In the genomic region with DNA sequence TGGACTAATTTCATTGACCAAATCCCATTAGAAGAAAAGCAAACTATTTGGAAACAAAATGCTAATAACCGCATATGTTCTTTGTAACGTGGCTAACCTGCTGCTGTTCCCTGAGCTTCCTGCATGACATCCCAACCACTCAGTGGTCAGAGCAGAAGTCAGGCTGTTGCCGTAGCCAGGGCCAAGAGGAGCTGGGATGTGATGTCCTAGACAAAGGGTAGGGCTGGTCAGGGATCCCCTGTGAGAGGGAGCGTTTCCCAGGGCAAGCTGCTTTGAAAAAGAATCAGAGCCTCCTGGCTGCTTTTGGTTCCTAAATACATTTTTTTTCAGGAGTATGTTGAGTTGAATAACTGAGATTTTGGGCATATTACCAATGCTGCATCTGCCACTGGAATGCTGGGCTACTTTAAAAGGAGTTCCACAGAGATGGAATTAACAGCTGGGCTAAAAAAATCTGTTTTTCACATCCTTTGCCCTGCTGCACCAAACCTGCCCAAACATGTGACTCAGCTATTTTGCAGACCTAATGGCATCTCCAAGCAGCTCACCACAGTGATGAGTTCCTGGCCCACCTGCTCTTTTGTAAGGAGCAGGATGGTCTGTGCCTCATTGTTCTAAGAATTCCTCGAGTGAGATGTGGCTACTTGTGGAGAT, we compare ENCODE assay signal across 12 cellular contexts. TPM values are rescaled to one million over a fixed set of nuclear protein-coding genes. Genes with fewer than 3 reads are reported as not detected.
DNase-seq lines count a peak whose midpoint lies in the region; ATAC-seq, FAIRE-seq and TF ChIP-seq lines count a peak whose summit lies in the region.
"Had no signal": no experiment of that assay in that cellular context is flagged by ENCODE, and none has a peak within 500 bp of the region (broad histone marks: within the 10 kb centered on the region; RNA-seq: fewer than 3 reads in every experiment).

No MANE protein-coding gene starts in this region.

- TF ChIP-seq POLR2A in gastrocnemius medialis (IDR thresholded peaks at IDR 0.05): no peak

- peaks cover 29% of the 10 kb centered on the region for H3K36me3 Mint-ChIP-seq in endothelial cell (ENCODE audit: low read depth, unreplicated experiment)
- H3K36me3 Mint-ChIP-seq in activated CD4-positive, alpha-beta memory T cell treated with anti-CD3 and anti-CD28 coated beads, Interleukin-2, amount 10 ng/mL, durations not matched to agents 7 days and 5 days (ENCODE audit: low read depth): peaks cover 78% of the 10 kb centered on the region

- H3K4me2 ChIP-seq in OCI-LY3 (ENCODE audit: low read length): peak overlapping the region; percentile 62
- H3K4me2 ChIP-seq: PC-9 had no signal

- in situ Hi-C loops in gastrocnemius medialis (cut with MboI; ENCODE audit: low sequenced_read_pairs in 4 of 4): no loop called here

- H3K4me1 ChIP-seq in OCI-LY3 (ENCODE audit: low read length): peaks cover 36% of the 10 kb centered on the region
- H3K4me1 ChIP-seq in gastrocnemius medialis: peaks cover 19 to 25% of the 10 kb centered on the region in 2 donors
- H3K4me1 ChIP-seq in effector memory CD4-positive, alpha-beta T cell (ENCODE audit: control insufficient read depth, insufficient read depth, low read length, poor library complexity, severe bottlenecking): no peaks in the 10 kb centered on the region

- ATAC-seq in gastrocnemius medialis (no peak), HG03159 (IDR thresholded peaks at IDR 0.05; ENCODE audit: unreplicated experiment) (no peak)

- peak overlapping the region; percentile 29; the same call in 1 of the 2 replicates for H3K9ac ChIP-seq in OCI-LY3 (ENCODE audit: low read length)

- peaks cover 5% of the 10 kb centered on the region for H3K4me1 Mint-ChIP-seq in endothelial cell (ENCODE audit: unreplicated experiment)
- peaks cover 29% of the 10 kb centered on the region for H3K4me1 Mint-ChIP-seq in activated CD4-positive, alpha-beta memory T cell treated with anti-CD3 and anti-CD28 coated beads, Interleukin-2, amount 10 ng/mL, durations not matched to agents 7 days and 5 days

- POLR2A ChIA-PET in activated CD4-positive, alpha-beta memory T cell treated with anti-CD3 and anti-CD28 coated beads, Interleukin-2, amount 10 ng/mL, durations not matched to agents 7 days and 5 days (lab: Charles Lee): interaction anchor here (1.2 to 1.8 kb wide), 3 partner anchors 18 to 28 kb away, joined by 5 to 7 read pairs (median 5); partner anchors contain the start of gene ANKRD13A

- H3K27me3 Mint-ChIP-seq in endothelial cell (ENCODE audit: unreplicated experiment): peaks cover 2% of the 10 kb centered on the region
- H3K27me3 Mint-ChIP-seq in activated CD4-positive, alpha-beta memory T cell treated with anti-CD3 and anti-CD28 coated beads, Interleukin-2, amount 10 ng/mL, durations not matched to agents 7 days and 5 days: no peaks in the 10 kb centered on the region
- H3K27me3 Mint-ChIP-seq: activated CD4-positive, alpha-beta T cell treated with anti-CD3 and anti-CD28 coated beads, Interleukin-2, amount 10 ng/mL, durations not matched to agents 24 days and 14 days had no signal

- peaks cover 25% of the 10 kb centered on the region for H4K20me1 ChIP-seq in OCI-LY3 (ENCODE audit: insufficient read depth, low read length)

- 0 out of 2 replicates have a peak overlapping the region, but pooled peaks have one; percentile 11 for H3K4me3 ChIP-seq in OCI-LY3 (ENCODE audit: low read length)
- no peak overlapping the region for H3K4me3 ChIP-seq in gastrocnemius medialis
- no peak overlapping the region for H3K4me3 ChIP-seq in effector memory CD4-positive, alpha-beta T cell (ENCODE audit: insufficient read depth, low read depth, low read length, poor library complexity, severe bottlenecking)
- H3K4me3 ChIP-seq: heart right ventricle, PC-9 had no signal

- H3K79me2 ChIP-seq in OCI-LY3 (ENCODE audit: low read length): peaks cover 61% of the 10 kb centered on the region

- TF ChIP-seq CTCF in OCI-LY3 (IDR thresholded peaks at IDR 0.05; ENCODE audit: low read depth, low read length) (no peak), endothelial cell (IDR thresholded peaks at IDR 0.05; ENCODE audit: unreplicated experiment) (no peak), gastrocnemius medialis (IDR thresholded peaks at IDR 0.05 in 4 of 5, conservative IDR thresholded peaks at IDR 0.05 in 1 of 5) (no peak)

- intact Hi-C loops in gastrocnemius medialis (cut with DNase I; ENCODE audit: low total_unique reads): no loop called here

- no peaks in the 10 kb centered on the region for H3K9me3 Mint-ChIP-seq in endothelial cell (ENCODE audit: unreplicated experiment)
- no peaks in the 10 kb centered on the region for H3K9me3 Mint-ChIP-seq in activated CD4-positive, alpha-beta memory T cell treated with anti-CD3 and anti-CD28 coated beads, Interleukin-2, amount 10 ng/mL, durations not matched to agents 7 days and 5 days
- H3K9me3 Mint-ChIP-seq: activated CD4-positive, alpha-beta T cell treated with anti-CD3 and anti-CD28 coated beads, Interleukin-2, amount 10 ng/mL, durations not matched to agents 24 days and 14 days had no signal

- CTCF ChIA-PET in activated CD4-positive, alpha-beta memory T cell treated with anti-CD3 and anti-CD28 coated beads, Interleukin-2, amount 10 ng/mL, durations not matched to agents 7 days and 5 days (lab: Charles Lee): interaction anchor here (0.9 kb wide), 1 partner anchor 56 kb away, joined by 3 read pairs; no protein-coding TSS in a partner anchor

- no peaks in the 10 kb centered on the region for H3K27me3 ChIP-seq in OCI-LY3 (ENCODE audit: low read depth, low read length)
- H3K27me3 ChIP-seq in gastrocnemius medialis: no peaks in the 10 kb centered on the region
- no peaks in the 10 kb centered on the region for H3K27me3 ChIP-seq in effector memory CD4-positive, alpha-beta T cell (replicated peaks; ENCODE audit: control insufficient read depth, insufficient read depth, low read length, poor library complexity, severe bottlenecking)
- H3K27me3 ChIP-seq: heart right ventricle had no signal

- no peak for FAIRE-seq in urothelium cell line (lab: Jason Lieb, UNC)

- H3K9me3 ChIP-seq in OCI-LY3 (ENCODE audit: insufficient read depth, low read length) (no peaks in the 10 kb centered on the region), gastrocnemius medialis (no peaks in the 10 kb centered on the region)
- no peaks in the 10 kb centered on the region for H3K9me3 ChIP-seq in effector memory CD4-positive, alpha-beta T cell (ENCODE audit: control insufficient read depth, low read length)
- H3K9me3 ChIP-seq: heart right ventricle had no signal

- no peak overlapping the region for H3K27ac Mint-ChIP-seq in endothelial cell (ENCODE audit: unreplicated experiment)
- no peak overlapping the region for H3K27ac Mint-ChIP-seq in activated CD4-positive, alpha-beta memory T cell treated with anti-CD3 and anti-CD28 coated beads, Interleukin-2, amount 10 ng/mL, durations not matched to agents 7 days and 5 days

- no peak overlapping the region for H2AFZ ChIP-seq in OCI-LY3 (ENCODE audit: low read depth, low read length)
- H2AFZ ChIP-seq: PC-9 had no signal

- H3K27ac ChIP-seq in OCI-LY3 (ENCODE audit: low read length) (peak overlapping the region; percentile 87), gastrocnemius medialis (peak overlapping the region in 3 of 4 donors; percentile 18 to 38 (median 25))
- H3K27ac ChIP-seq in effector memory CD4-positive, alpha-beta T cell (ENCODE audit: insufficient read depth, low read length, poor library complexity, severe bottlenecking): no peak overlapping the region
- H3K27ac ChIP-seq: PC-9 had no signal

- DNase-seq in GM03348 (ENCODE audit: low spot score) (peak; percentile 75), endothelial cell (ENCODE audit: low spot score) (no peak), gastrocnemius medialis (no peak), urothelium cell line (ENCODE audit: low spot score) (no peak)
- no peak for DNase-seq in activated CD4-positive, alpha-beta memory T cell treated with anti-CD3 and anti-CD28 coated beads, Interleukin-2, amount 10 ng/mL, durations not matched to agents 7 days and 5 days
- DNase-seq in effector memory CD4-positive, alpha-beta T cell: no peak
- DNase-seq: activated CD4-positive, alpha-beta T cell treated with anti-CD3 and anti-CD28 coated beads, Interleukin-2, amount 10 ng/mL, durations not matched to agents 24 days and 14 days; heart right ventricle; PC-9; stimulated activated CD4-positive, alpha-beta T cell treated with anti-CD3 and anti-CD28 coated beads, Interleukin-2, amount 100 ng/mL, for 48 hours had no signal

- H3K36me3 ChIP-seq in OCI-LY3 (replicated peaks; ENCODE audit: low read depth, low read length): peaks cover 77% of the 10 kb centered on the region
- peaks cover 0 to 44% of the 10 kb centered on the region in 2 donors for H3K36me3 ChIP-seq in gastrocnemius medialis
- peaks cover 90% of the 10 kb centered on the region for H3K36me3 ChIP-seq in effector memory CD4-positive, alpha-beta T cell (ENCODE audit: control insufficient read depth, insufficient read depth, low read length)

- H3K4me3 Mint-ChIP-seq in endothelial cell (ENCODE audit: unreplicated experiment): peak overlapping the region; percentile 56
- H3K4me3 Mint-ChIP-seq in activated CD4-positive, alpha-beta memory T cell treated with anti-CD3 and anti-CD28 coated beads, Interleukin-2, amount 10 ng/mL, durations not matched to agents 7 days and 5 days: no peak overlapping the region
- H3K4me3 Mint-ChIP-seq: activated CD4-positive, alpha-beta T cell treated with anti-CD3 and anti-CD28 coated beads, Interleukin-2, amount 10 ng/mL, durations not matched to agents 24 days and 14 days had no signal

RNA-seq across cellular contexts. Expression of gene ANKRD13A, which starts 23.9 kb away (rescaled TPM):
- total RNA-seq in endothelial cell (ENCODE audit: unreplicated experiment) (55.4 TPM), gastrocnemius medialis (10 to 100 TPM; 19.0 to 29.3 (median 20.5) TPM)
- 10 to 100 TPM; 84.3 to 85.2 TPM for total RNA-seq in activated CD4-positive, alpha-beta memory T cell treated with anti-CD3 and anti-CD28 coated beads, Interleukin-2, amount 10 ng/mL, durations not matched to agents 7 days and 5 days

RNA-seq across cellular contexts. Expression of gene C12orf76, which starts 25.2 kb away (rescaled TPM):
- total RNA-seq in endothelial cell (ENCODE audit: unreplicated experiment): 21.9 TPM
- 10 to 100 TPM in 1 of 4 donors, 1 to 10 TPM in 3; 3.0 to 22.8 (median 8.0) TPM for total RNA-seq in gastrocnemius medialis
- 10 to 100 TPM; 26.2 to 29.1 TPM for total RNA-seq in activated CD4-positive, alpha-beta memory T cell treated with anti-CD3 and anti-CD28 coated beads, Interleukin-2, amount 10 ng/mL, durations not matched to agents 7 days and 5 days

RNA-seq across cellular contexts. Expression of gene GIT2, which starts 26.9 kb away (rescaled TPM):
- total RNA-seq in endothelial cell (ENCODE audit: unreplicated experiment): 89.1 TPM
- 10 to 100 TPM; 23.4 to 32.1 (median 23.6) TPM for total RNA-seq in gastrocnemius medialis
- total RNA-seq in activated CD4-positive, alpha-beta memory T cell treated with anti-CD3 and anti-CD28 coated beads, Interleukin-2, amount 10 ng/mL, durations not matched to agents 7 days and 5 days: 100 to 1,000 TPM; 107 to 112 TPM
